ENCODE assay signal across 1 cellular context in genomic region chr11:86558219-86558618, GRCh38.
TF ChIP-seq lines count a peak whose summit lies in the region.

No MANE protein-coding gene starts in this region.

TF ChIP-seq in WTC11, 78 proteins besides CTCF, POLR2A, EP300 and RAD21 (continued from another document):
- TF ChIP-seq ZNF121 (CRISPR knock-in tag; IDR thresholded peaks at IDR 0.05) (no peak), IRF2 (CRISPR knock-in tag; IDR thresholded peaks at IDR 0.05; ENCODE audit: borderline replicate concordance, low read depth) (no peak), ETV6 (CRISPR knock-in tag; IDR thresholded peaks at IDR 0.05) (no peak)
